ENCODE assay signal across 2 cellular contexts in the genomic region with DNA sequence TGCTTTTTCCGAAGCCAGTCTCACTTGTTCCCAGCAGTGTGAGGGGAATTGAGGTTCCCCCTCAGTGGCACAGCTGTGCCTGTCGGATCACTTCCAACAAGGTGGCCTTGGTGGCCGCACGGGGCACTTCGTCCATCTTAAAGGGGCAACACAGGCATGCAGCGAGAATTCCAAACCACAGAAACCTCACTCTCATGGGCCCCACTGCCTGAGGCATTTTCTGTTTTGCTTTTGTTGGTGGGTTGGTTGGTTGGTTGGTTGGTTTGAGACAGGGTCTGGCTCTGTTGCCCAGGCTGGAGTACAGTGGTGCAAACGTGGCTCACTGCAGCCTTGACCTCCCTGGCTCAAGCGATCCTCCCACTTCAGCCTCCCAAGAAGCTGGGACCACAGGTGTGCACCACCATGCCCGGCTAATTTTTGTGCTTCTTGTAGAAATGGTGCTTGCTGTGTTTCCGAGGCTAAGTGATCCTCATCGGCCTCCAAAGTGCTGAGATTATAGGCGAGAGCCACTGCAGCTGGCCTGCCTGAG.
A peak's percentile ranks its signal among the peaks of the same experiment; 100 is the strongest.
TF ChIP-seq lines count a peak whose summit lies in the region.

No MANE protein-coding gene starts in this region.

TF ChIP-seq in IMR-90, 13 proteins besides CTCF, POLR2A, EP300 and RAD21 (continued from another document):
- TF ChIP-seq CEBPB (IDR thresholded peaks at IDR 0.05; ENCODE audit: low read depth, low read length) (no peak), RCOR1 (IDR thresholded peaks at IDR 0.05; ENCODE audit: insufficient replicate concordance, low read length) (no peak), FOS (IDR thresholded peaks at IDR 0.05; ENCODE audit: low read depth, low read length) (no peak), MAZ (IDR thresholded peaks at IDR 0.05; ENCODE audit: borderline replicate concordance, low read depth, low read length) (no peak), RFX5 (IDR thresholded peaks at IDR 0.05; ENCODE audit: low read depth, low read length) (no peak), NFE2L2 (IDR thresholded peaks at IDR 0.05; ENCODE audit: low read depth, low read length) (no peak), MAFK (IDR thresholded peaks at IDR 0.05; ENCODE audit: low read depth, low read length) (no peak), MXI1 (IDR thresholded peaks at IDR 0.05; ENCODE audit: borderline replicate concordance, low read depth, low read length) (no peak), BHLHE40 (IDR thresholded peaks at IDR 0.05; ENCODE audit: low read depth, low read length) (no peak)
- TF ChIP-seq, protein P1, sequence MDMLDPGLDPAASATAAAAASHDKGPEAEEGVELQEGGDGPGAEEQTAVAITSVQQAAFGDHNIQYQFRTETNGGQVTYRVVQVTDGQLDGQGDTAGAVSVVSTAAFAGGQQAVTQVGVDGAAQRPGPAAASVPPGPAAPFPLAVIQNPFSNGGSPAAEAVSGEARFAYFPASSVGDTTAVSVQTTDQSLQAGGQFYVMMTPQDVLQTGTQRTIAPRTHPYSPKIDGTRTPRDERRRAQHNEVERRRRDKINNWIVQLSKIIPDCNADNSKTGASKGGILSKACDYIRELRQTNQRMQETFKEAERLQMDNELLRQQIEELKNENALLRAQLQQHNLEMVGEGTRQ (IDR thresholded peaks at IDR 0.05; ENCODE audit: low read depth, low read length) = no peak
- TF ChIP-seq, protein P2, sequence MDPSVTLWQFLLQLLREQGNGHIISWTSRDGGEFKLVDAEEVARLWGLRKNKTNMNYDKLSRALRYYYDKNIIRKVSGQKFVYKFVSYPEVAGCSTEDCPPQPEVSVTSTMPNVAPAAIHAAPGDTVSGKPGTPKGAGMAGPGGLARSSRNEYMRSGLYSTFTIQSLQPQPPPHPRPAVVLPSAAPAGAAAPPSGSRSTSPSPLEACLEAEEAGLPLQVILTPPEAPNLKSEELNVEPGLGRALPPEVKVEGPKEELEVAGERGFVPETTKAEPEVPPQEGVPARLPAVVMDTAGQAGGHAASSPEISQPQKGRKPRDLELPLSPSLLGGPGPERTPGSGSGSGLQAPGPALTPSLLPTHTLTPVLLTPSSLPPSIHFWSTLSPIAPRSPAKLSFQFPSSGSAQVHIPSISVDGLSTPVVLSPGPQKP (IDR thresholded peaks at IDR 0.05; ENCODE audit: borderline replicate concordance, low read depth, low read length) = no peak

TF ChIP-seq in WTC11, 78 proteins besides CTCF, POLR2A, EP300 and RAD21:
- TF ChIP-seq, protein P3, sequence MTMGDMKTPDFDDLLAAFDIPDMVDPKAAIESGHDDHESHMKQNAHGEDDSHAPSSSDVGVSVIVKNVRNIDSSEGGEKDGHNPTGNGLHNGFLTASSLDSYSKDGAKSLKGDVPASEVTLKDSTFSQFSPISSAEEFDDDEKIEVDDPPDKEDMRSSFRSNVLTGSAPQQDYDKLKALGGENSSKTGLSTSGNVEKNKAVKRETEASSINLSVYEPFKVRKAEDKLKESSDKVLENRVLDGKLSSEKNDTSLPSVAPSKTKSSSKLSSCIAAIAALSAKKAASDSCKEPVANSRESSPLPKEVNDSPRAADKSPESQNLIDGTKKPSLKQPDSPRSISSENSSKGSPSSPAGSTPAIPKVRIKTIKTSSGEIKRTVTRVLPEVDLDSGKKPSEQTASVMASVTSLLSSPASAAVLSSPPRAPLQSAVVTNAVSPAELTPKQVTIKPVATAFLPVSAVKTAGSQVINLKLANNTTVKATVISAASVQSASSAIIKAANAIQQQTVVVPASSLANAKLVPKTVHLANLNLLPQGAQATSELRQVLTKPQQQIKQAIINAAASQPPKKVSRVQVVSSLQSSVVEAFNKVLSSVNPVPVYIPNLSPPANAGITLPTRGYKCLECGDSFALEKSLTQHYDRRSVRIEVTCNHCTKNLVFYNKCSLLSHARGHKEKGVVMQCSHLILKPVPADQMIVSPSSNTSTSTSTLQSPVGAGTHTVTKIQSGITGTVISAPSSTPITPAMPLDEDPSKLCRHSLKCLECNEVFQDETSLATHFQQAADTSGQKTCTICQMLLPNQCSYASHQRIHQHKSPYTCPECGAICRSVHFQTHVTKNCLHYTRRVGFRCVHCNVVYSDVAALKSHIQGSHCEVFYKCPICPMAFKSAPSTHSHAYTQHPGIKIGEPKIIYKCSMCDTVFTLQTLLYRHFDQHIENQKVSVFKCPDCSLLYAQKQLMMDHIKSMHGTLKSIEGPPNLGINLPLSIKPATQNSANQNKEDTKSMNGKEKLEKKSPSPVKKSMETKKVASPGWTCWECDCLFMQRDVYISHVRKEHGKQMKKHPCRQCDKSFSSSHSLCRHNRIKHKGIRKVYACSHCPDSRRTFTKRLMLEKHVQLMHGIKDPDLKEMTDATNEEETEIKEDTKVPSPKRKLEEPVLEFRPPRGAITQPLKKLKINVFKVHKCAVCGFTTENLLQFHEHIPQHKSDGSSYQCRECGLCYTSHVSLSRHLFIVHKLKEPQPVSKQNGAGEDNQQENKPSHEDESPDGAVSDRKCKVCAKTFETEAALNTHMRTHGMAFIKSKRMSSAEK (CRISPR knock-in tag; IDR thresholded peaks at IDR 0.05; ENCODE audit: borderline replicate concordance) = no peak
- TF ChIP-seq ZNF121 (CRISPR knock-in tag; IDR thresholded peaks at IDR 0.05) = peak; percentile 71; the same call in 1 of the 2 replicates
- TF ChIP-seq ZNF317 (CRISPR knock-in tag; IDR thresholded peaks at IDR 0.05; ENCODE audit: borderline replicate concordance, low read depth) = no peak
